ENCODE assay signal across 8 cellular contexts in the genomic region with DNA sequence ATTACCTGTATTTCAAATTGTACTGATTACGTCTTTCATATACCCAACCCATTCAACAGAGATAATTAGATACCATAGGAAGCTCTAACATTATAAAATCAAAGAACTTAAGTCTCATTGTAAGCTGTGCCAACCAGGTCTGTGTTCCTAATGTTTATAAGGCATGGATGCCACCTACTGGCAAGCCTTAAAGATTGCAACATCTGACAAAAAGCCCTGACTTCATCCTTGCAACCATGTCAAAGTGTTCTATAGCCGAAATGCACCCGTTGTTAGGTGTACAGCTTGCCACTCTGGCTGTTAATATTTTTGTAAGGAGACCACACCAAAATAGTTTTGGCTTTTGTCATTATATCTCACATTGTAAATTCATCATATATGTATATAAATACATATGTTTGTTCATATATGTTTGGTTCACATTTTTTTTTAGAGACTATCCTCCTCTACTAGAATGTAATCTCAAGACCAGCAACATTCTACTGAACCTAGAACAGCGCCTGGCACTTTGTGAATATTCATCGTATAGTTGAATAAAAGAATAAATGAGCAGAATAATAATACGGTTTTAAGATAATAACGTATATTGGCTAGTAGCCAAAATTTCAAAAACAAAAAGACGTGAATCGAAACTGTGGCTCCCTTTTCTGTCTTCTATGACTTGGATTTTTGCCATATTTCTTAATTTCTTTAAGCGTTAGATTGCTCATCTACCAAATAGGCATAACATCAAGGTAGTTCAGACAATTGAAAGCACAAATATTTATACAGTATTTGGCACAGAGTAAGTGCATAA.
DNase-seq lines count a peak whose midpoint lies in the region; ATAC-seq and TF ChIP-seq lines count a peak whose summit lies in the region.

No MANE protein-coding gene starts in this region.

- CTCF ChIA-PET in BJ (lab: Yijun Ruan, JAX): interaction anchor here (0.6 to 2.8 kb wide), 7 partner anchors 9 to 748 kb away, joined by 3 to 27 read pairs (median 5); no protein-coding TSS in a partner anchor

- ATAC-seq in GM18511 (IDR thresholded peaks at IDR 0.05; ENCODE audit: unreplicated experiment) (peak; percentile 99), HG02884 (IDR thresholded peaks at IDR 0.05; ENCODE audit: unreplicated experiment) (peak; percentile 95), left lobe of liver (peak; percentile 99)

- H3K4me3 ChIP-seq in BJ (ENCODE audit: low read depth, low read length): no peak overlapping the region

- H3K27me3 ChIP-seq in BJ (ENCODE audit: control insufficient read depth, insufficient read depth, low read length): no peaks in the 10 kb centered on the region; the same call in 1 of the 2 replicates

- TF ChIP-seq CTCF in BJ (IDR thresholded peaks at IDR 0.05; ENCODE audit: insufficient read depth, low read depth, low read length): peak; percentile 80

- POLR2A ChIA-PET in BJ (lab: Charles Lee): no interaction called here

- DNase-seq in BJ (ENCODE audit: low read depth) (no peak), NCI-H1417 treated with DMSO at 0.1 percent for 48 hours (lab: John Stamatoyannopoulos, UW) (peak; percentile 72), SKM-1 treated with dmso at 0.1 percent for 144 hours (lab: John Stamatoyannopoulos, UW; ENCODE audit: unreplicated experiment) (peak; percentile 69), cerebellum (ENCODE audit: low spot score) (peak; percentile 81), left lobe of liver (ENCODE audit: low spot score) (peak; percentile 48), stromal cell of bone marrow (ENCODE audit: low read depth) (peak; percentile 63)

- H3K36me3 ChIP-seq in BJ (ENCODE audit: control insufficient read depth, insufficient read depth, low read length): no peaks in the 10 kb centered on the region
